ENCODE assay signal across 1 cellular context in genomic region chr2:151483546-151483945, GRCh38.
TF ChIP-seq lines count a peak whose summit lies in the region.

No MANE protein-coding gene starts in this region.

TF ChIP-seq in A549, 52 proteins besides CTCF, POLR2A, EP300 and RAD21 (continued from another document):
- no peak for TF ChIP-seq REST (IDR thresholded peaks at IDR 0.05)
